2 cellular contexts compared by ENCODE assay signal in the genomic region with DNA sequence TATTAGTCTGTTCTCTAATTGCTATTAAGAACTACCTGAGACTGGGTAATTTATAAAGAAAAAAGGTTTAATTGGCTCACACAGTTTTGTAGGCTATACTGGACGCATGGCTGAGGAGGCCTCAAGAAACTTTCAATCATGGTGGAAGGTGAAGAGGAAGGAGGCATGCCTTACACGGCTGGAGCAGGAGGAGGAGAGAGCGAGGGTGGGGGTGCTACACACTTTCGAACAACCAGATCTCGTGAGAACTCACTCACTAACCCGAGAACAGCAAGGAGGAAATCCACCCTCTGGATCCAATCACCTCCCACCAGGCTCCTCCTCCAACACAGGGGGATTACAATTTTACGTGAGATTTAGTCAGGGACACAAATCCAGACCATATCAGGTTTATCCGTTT.
TF ChIP-seq lines count a peak whose summit lies in the region.

No MANE protein-coding gene starts in this region.

TF ChIP-seq in HepG2, 621 proteins besides CTCF, POLR2A, EP300 and RAD21:
- no peak for TF ChIP-seq ZNF180 (CRISPR knock-in tag; IDR thresholded peaks at IDR 0.05; ENCODE audit: borderline replicate concordance, low read depth)
- no peak for TF ChIP-seq GABPA (IDR thresholded peaks at IDR 0.05; ENCODE audit: low read depth, low read length)
- TF ChIP-seq GABPA (CRISPR knock-in tag; IDR thresholded peaks at IDR 0.05; ENCODE audit: low read depth): 0 out of 2 replicates have a peak, but pooled peaks have one; percentile 26
- TF ChIP-seq CHD2 (IDR thresholded peaks at IDR 0.05; ENCODE audit: low read depth, low read length): peak; percentile 80

TF ChIP-seq in H1, 55 proteins besides CTCF, POLR2A, EP300 and RAD21:
- peak; percentile 30; the same call in 1 of the 2 replicates for TF ChIP-seq CHD2 (IDR thresholded peaks at IDR 0.05; ENCODE audit: low read length)
- TF ChIP-seq, protein P1, sequence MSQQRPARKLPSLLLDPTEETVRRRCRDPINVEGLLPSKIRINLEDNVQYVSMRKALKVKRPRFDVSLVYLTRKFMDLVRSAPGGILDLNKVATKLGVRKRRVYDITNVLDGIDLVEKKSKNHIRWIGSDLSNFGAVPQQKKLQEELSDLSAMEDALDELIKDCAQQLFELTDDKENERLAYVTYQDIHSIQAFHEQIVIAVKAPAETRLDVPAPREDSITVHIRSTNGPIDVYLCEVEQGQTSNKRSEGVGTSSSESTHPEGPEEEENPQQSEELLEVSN (IDR thresholded peaks at IDR 0.05): peak; percentile 44; the same call in 1 of the 2 replicates
- no peak for TF ChIP-seq BCL11A (IDR thresholded peaks at IDR 0.05; ENCODE audit: low read depth in 2 of 2, low read length in 2 of 2)
- TF ChIP-seq, protein P2, sequence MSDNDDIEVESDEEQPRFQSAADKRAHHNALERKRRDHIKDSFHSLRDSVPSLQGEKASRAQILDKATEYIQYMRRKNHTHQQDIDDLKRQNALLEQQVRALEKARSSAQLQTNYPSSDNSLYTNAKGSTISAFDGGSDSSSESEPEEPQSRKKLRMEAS (IDR thresholded peaks at IDR 0.05): peak; percentile 64
